In genomic region chr16:80546249-80546648, GRCh38 we compare ENCODE assay signal across 12 cellular contexts. TPM values are rescaled to one million over a fixed set of nuclear protein-coding genes. Genes with fewer than 3 reads are reported as not detected.
"Had no signal": no experiment of that assay in that cellular context is flagged by ENCODE, and none has a peak within 500 bp of the region (broad histone marks: within the 10 kb centered on the region; RNA-seq: fewer than 3 reads in every experiment).

No MANE protein-coding gene starts in this region.

- H2AFZ ChIP-seq: GM23248 had no signal

- ATAC-seq: HCT116, HepG2, K562 had no signal

- H3K9ac ChIP-seq: GM23248 had no signal

- DNase-seq: GM23248, GOT3, H7, HFFc6, IMR-90, KG1 had no signal

- H3K4me1 ChIP-seq: HAP-1 had no signal

- H3K4me3 Mint-ChIP-seq: HFFc6 had no signal

- H3K4me3 ChIP-seq: GM23248, HAP-1, K562 had no signal

- H3K27ac ChIP-seq: GM23248, HL-60 had no signal

- H3K9me3 Mint-ChIP-seq: HFFc6 had no signal

- FAIRE-seq: HepG2, K562 had no signal

- H3K36me3 ChIP-seq: HAP-1 had no signal

- H3K27ac Mint-ChIP-seq: HFFc6 had no signal

- H3K9me3 ChIP-seq: HAP-1 had no signal

RNA-seq across cellular contexts. Expression of gene DYNLRB2, which starts 5.5 kb away (rescaled TPM):
- total RNA-seq: GM23248, HepG2, HT1080, IMR-90, K562 had no signal
- polyA plus RNA-seq: GM23248, HepG2, IMR-90, K562 had no signal
